ENCODE assay signal across 14 cellular contexts in the genomic region with DNA sequence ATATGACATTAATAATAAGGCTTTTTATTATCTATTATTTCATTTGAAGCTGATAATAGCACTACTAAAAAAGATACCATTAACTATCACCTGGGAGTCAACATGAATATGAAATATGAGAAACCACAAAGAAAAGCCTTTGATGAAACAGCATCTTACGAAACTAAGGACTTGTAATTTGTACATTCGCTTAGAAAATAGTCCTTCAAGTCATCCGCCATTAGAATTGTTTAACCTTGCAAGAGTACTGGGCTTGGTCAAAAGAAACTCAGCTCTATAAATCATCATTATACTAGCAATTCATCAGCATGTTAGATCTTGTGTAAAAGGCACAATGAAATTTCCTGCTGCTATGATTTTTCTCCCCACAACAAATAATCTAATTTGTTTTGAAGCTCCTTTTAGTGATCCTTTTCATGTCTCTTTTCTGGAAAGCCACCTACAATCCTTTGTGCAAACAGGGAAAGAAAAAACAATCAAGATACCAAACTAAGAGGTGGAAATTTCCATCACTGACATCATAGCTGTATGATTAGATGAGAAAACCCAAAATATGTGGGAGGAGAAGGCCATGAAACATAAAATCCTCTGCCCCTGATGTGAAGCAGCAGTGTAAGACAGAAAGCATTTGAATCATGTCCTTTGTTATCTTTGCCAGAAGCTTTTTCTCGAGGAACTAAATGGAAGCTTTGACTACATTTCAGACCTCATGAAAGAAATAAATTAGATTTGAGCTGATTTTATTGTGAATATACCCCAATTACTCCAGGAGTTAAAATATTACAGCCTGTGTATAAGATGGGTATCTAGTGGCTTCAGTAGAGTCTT. TPM values are rescaled to one million over a fixed set of nuclear protein-coding genes. Genes with fewer than 3 reads are reported as not detected.
DNase-seq lines count a peak whose midpoint lies in the region; ATAC-seq and TF ChIP-seq lines count a peak whose summit lies in the region.
"Had no signal": no experiment of that assay in that cellular context is flagged by ENCODE, and none has a peak within 500 bp of the region (broad histone marks: within the 10 kb centered on the region; RNA-seq: fewer than 3 reads in every experiment).

No MANE protein-coding gene starts in this region.

- no peak for TF ChIP-seq CTCF in A673 (conservative IDR thresholded peaks at IDR 0.05; ENCODE audit: low read depth, low read length)
- TF ChIP-seq CTCF in HEK293 (tag by site-specific recombination; IDR thresholded peaks at IDR 0.05): no peak
- TF ChIP-seq CTCF in brain microvascular endothelial cell (IDR thresholded peaks at IDR 0.05; ENCODE audit: low read depth, low read length, missing control alignments): no peak
- no peak for TF ChIP-seq CTCF in stomach (IDR thresholded peaks at IDR 0.05)
- TF ChIP-seq CTCF in testis (IDR thresholded peaks at IDR 0.05): no peak

- in situ Hi-C loops in brain microvascular endothelial cell (cut with HindIII; ENCODE audit: low pct_ligation_motif_present, low sequenced_read_pairs): no loop called here

- TF ChIP-seq POLR2A in stomach (IDR thresholded peaks at IDR 0.05) (no peak), testis (IDR thresholded peaks at IDR 0.05) (no peak)

- no TSS peak for BruUV-seq in A673 (replicated peaks; lab: Mats Ljungman, UMichigan)

- TF ChIP-seq EP300 in stomach (IDR thresholded peaks at IDR 0.05): no peak

- H3K9me3 Mint-ChIP-seq in activated T-helper 17 cell treated with anti-CD3 and anti-CD28 coated beads, Interleukin-2, amount 50 U/mL, for 72 hours: peaks cover 3% of the 10 kb centered on the region

- no peaks in the 10 kb centered on the region for H3K36me3 Mint-ChIP-seq in activated T-helper 17 cell treated with anti-CD3 and anti-CD28 coated beads, Interleukin-2, amount 50 U/mL, for 72 hours (ENCODE audit: low read depth)

- no peaks in the 10 kb centered on the region for H3K4me1 Mint-ChIP-seq in activated T-helper 17 cell treated with anti-CD3 and anti-CD28 coated beads, Interleukin-2, amount 50 U/mL, for 72 hours

- H3K4me1 ChIP-seq in A673 (ENCODE audit: insufficient read depth, low read length, poor library complexity, severe bottlenecking) (peaks cover 35% of the 10 kb centered on the region), HEK293 (ENCODE audit: control insufficient read depth, insufficient read depth, low read length) (peaks cover 2% of the 10 kb centered on the region; the same call in 1 of the 2 replicates), stomach (no peaks in the 10 kb centered on the region), testis (peaks cover 4% of the 10 kb centered on the region)

- no peak overlapping the region for H3K4me3 ChIP-seq in A673 (ENCODE audit: low read depth, low read length, poor library complexity, severe bottlenecking)
- H3K4me3 ChIP-seq in HEK293 (ENCODE audit: low read depth, low read length): no peak overlapping the region
- H3K4me3 ChIP-seq in brain microvascular endothelial cell (ENCODE audit: low read depth, low read length): no peak overlapping the region
- H3K4me3 ChIP-seq in stomach: no peak overlapping the region
- H3K4me3 ChIP-seq in testis: no peak overlapping the region

- no peak for ATAC-seq in activated T-helper 17 cell treated with anti-CD3 and anti-CD28 coated beads, Interleukin-2, amount 50 U/mL, for 72 hours (replicated peaks)
- ATAC-seq: activated T-cell treated with anti-CD3 and anti-CD28 coated beads, Interleukin-2, amount 50 U/mL, for 72 hours; left ventricle myocardium superior had no signal

- POLR2A ChIA-PET in A673 (lab: Charles Lee; ENCODE audit: low non-redundant PET) (no interaction called here), HEK293 (lab: Yijun Ruan, JAX) (no interaction called here)

- H3K27ac ChIP-seq in A673 (ENCODE audit: low read depth, low read length, poor library complexity, severe bottlenecking) (peak overlapping the region; percentile 0), HEK293 (ENCODE audit: extremely low read depth, low read depth, low read length) (no peak overlapping the region), brain microvascular endothelial cell (peak overlapping the region; percentile 43), stomach (no peak overlapping the region), testis (no peak overlapping the region)

- no peak overlapping the region for H3K27ac Mint-ChIP-seq in activated T-helper 17 cell treated with anti-CD3 and anti-CD28 coated beads, Interleukin-2, amount 50 U/mL, for 72 hours
- H3K27ac Mint-ChIP-seq: activated T-cell treated with anti-CD3 and anti-CD28 coated beads, Interleukin-2, amount 50 U/mL, for 72 hours had no signal

- 70 to 78% (median 72%) methylated on average over 4 of the region's 4 CpGs for WGBS in stomach, 5 donors
- WGBS in testis, 2 donors: 57 to 63% methylated on average over 4 of the region's 4 CpGs

- H3K9me3 ChIP-seq in A673 (ENCODE audit: low read depth, low read length, poor library complexity, severe bottlenecking) (no peaks in the 10 kb centered on the region), HEK293 (ENCODE audit: control insufficient read depth, insufficient read depth, low read depth, low read length) (no peaks in the 10 kb centered on the region), stomach (no peaks in the 10 kb centered on the region), testis (no peaks in the 10 kb centered on the region)

- CTCF ChIA-PET in A673 (lab: Charles Lee): interaction anchor here (0.5 kb wide), 1 partner anchor 15 kb away, joined by 3 read pairs; no protein-coding TSS in a partner anchor
- CTCF ChIA-PET in HEK293 (lab: Yijun Ruan, JAX): interaction anchor here (0.6 to 2.9 kb wide), 4 partner anchors 12 to 885 kb away, joined by 3 to 17 read pairs (median 3); no protein-coding TSS in a partner anchor

- intact Hi-C loops in A673 (cut with micrococcal nuclease; ENCODE audit: unreplicated experiment) (no loop called here), stomach (cut with DNase I; ENCODE audit: low total_unique reads) (no loop called here), testis (cut with DNase I; ENCODE audit: low total_unique reads) (no loop called here)

- peak; percentile 49 for DNase-seq in A673 (ENCODE audit: low spot score)
- DNase-seq in brain microvascular endothelial cell: peak; percentile 61
- peak; percentile 51 for DNase-seq in kidney glomerular epithelial cell (lab: John Stamatoyannopoulos, UW)
- no peak for DNase-seq in NCI-H524 (lab: John Stamatoyannopoulos, UW)
- DNase-seq in stomach: no peak
- no peak for DNase-seq in testis
- DNase-seq: activated CD4-positive, alpha-beta T cell treated with anti-CD3 and anti-CD28 coated beads for 1 hour; activated T-cell treated with anti-CD3 and anti-CD28 coated beads, Interleukin-2, amount 50 U/mL, for 72 hours; GF-D8; left ventricle myocardium superior; NCI-H774; substantia nigra had no signal

- H3K36me3 ChIP-seq in A673 (ENCODE audit: insufficient read depth, low read length, poor library complexity, severe bottlenecking): no peaks in the 10 kb centered on the region
- H3K36me3 ChIP-seq in HEK293 (ENCODE audit: control insufficient read depth in 2 of 2, insufficient read depth in 1 of 2, low read length in 2 of 2): no peaks in the 10 kb centered on the region
- no peaks in the 10 kb centered on the region for H3K36me3 ChIP-seq in brain microvascular endothelial cell (replicated peaks)
- no peaks in the 10 kb centered on the region for H3K36me3 ChIP-seq in stomach
- no peaks in the 10 kb centered on the region for H3K36me3 ChIP-seq in testis (ENCODE audit: low read depth, missing control alignments)

- no peak overlapping the region for H3K4me3 Mint-ChIP-seq in activated T-helper 17 cell treated with anti-CD3 and anti-CD28 coated beads, Interleukin-2, amount 50 U/mL, for 72 hours
- H3K4me3 Mint-ChIP-seq: activated T-cell treated with anti-CD3 and anti-CD28 coated beads, Interleukin-2, amount 50 U/mL, for 72 hours had no signal

- H3K27me3 ChIP-seq in A673 (replicated peaks; ENCODE audit: insufficient read depth, low read depth, low read length, poor library complexity) (no peaks in the 10 kb centered on the region), brain microvascular endothelial cell (replicated peaks) (no peaks in the 10 kb centered on the region), stomach (no peaks in the 10 kb centered on the region), testis (no peaks in the 10 kb centered on the region)

- H3K27me3 Mint-ChIP-seq in activated T-helper 17 cell treated with anti-CD3 and anti-CD28 coated beads, Interleukin-2, amount 50 U/mL, for 72 hours: no peaks in the 10 kb centered on the region

TF ChIP-seq in HEK293, 187 proteins besides CTCF, POLR2A, EP300 and RAD21:
- no peak for TF ChIP-seq ZNF37A (tag by site-specific recombination; IDR thresholded peaks at IDR 0.05)
- TF ChIP-seq ZNF2 (tag by site-specific recombination; IDR thresholded peaks at IDR 0.05): no peak
- no peak for TF ChIP-seq ZBTB1 (tag by site-specific recombination; IDR thresholded peaks at IDR 0.05)
- no peak for TF ChIP-seq ZNF670 (tag by site-specific recombination; IDR thresholded peaks at IDR 0.05; ENCODE audit: low read depth)
- no peak for TF ChIP-seq SCRT1 (tag by site-specific recombination; IDR thresholded peaks at IDR 0.05; ENCODE audit: borderline replicate concordance)
- 0 out of 2 replicates have a peak, but pooled peaks have one; percentile 19 for TF ChIP-seq ZFHX2 (tag by site-specific recombination; conservative IDR thresholded peaks at IDR 0.05)
- no peak for TF ChIP-seq BCL11A (tag by site-specific recombination; IDR thresholded peaks at IDR 0.05; ENCODE audit: low read depth)
- TF ChIP-seq, protein P1, sequence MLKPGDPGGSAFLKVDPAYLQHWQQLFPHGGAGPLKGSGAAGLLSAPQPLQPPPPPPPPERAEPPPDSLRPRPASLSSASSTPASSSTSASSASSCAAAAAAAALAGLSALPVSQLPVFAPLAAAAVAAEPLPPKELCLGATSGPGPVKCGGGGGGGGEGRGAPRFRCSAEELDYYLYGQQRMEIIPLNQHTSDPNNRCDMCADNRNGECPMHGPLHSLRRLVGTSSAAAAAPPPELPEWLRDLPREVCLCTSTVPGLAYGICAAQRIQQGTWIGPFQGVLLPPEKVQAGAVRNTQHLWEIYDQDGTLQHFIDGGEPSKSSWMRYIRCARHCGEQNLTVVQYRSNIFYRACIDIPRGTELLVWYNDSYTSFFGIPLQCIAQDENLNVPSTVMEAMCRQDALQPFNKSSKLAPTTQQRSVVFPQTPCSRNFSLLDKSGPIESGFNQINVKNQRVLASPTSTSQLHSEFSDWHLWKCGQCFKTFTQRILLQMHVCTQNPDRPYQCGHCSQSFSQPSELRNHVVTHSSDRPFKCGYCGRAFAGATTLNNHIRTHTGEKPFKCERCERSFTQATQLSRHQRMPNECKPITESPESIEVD (tag by site-specific recombination; IDR thresholded peaks at IDR 0.05): peak; percentile 47; the same call in 1 of the 2 replicates

RNA-seq across cellular contexts. Expression of gene SCN9A, which starts 31.2 kb away (rescaled TPM):
- total RNA-seq in A673 (2021): 3.5 and 4.2 TPM in 2 replicates
- total RNA-seq in activated T-helper 17 cell treated with anti-CD3 and anti-CD28 coated beads, Interleukin-2, amount 50 U/mL, for 72 hours: not detected
- total RNA-seq in stomach: 10 to 100 TPM in 2 of 5 donors, 1 to 10 TPM in 2, under 1 TPM in 1; 0.45 to 24.3 (median 3.9) TPM
- under 1 TPM; 0.12 to 0.28 (median 0.15) TPM for polyA plus RNA-seq in stomach
- 100 to 1,000 TPM in 1 of 2 donors, 10 to 100 TPM in 1; 85.7 to 117 TPM for total RNA-seq in testis
- 7.3 TPM for polyA plus RNA-seq in testis (ENCODE audit: insufficient read depth, low read depth, low replicate concordance)

Comparison
In these comparisons a context has a peak if more than half of its experiments do, and no peak if none do; other contexts are left out.
1. DNase-seq: peak in A673 (single experiment), brain microvascular endothelial cell (single experiment) and kidney glomerular epithelial cell (single experiment); none in NCI-H524 (0 of 2), stomach (single experiment) and testis (single experiment).
2. H3K27ac ChIP-seq: peak in A673 (single experiment) and brain microvascular endothelial cell (single experiment); none in HEK293 (single experiment), stomach (0 of 5) and testis (0 of 2).